In genomic region chr6:102746941-102747340, GRCh38 we compare ENCODE assay signal across 37 cellular contexts.
"Had no signal": no experiment of that assay in that cellular context is flagged by ENCODE, and none has a peak within 500 bp of the region (broad histone marks: within the 10 kb centered on the region; RNA-seq: fewer than 3 reads in every experiment).

No MANE protein-coding gene starts in this region.

- H3K36me3 ChIP-seq: ascending aorta, cardiac muscle cell had no signal

- H3K4me3 Mint-ChIP-seq: activated B cell treated with CpG ODN at 0.5 μM for 24 hours; activated CD4-positive, alpha-beta memory T cell treated with anti-CD3 and anti-CD28 coated beads for 36 hours; activated CD4-positive, alpha-beta T cell treated with anti-CD3 and anti-CD28 coated beads, Interleukin-2, amount 10 ng/mL, durations not matched to agents 24 days and 14 days; activated CD8-positive, alpha-beta T cell treated with anti-CD3 and anti-CD28 coated beads for 36 hours; activated naive CD4-positive, alpha-beta T cell treated with anti-CD3 and anti-CD28 coated beads for 36 hours; activated naive CD8-positive, alpha-beta T cell; activated naive CD8-positive, alpha-beta T cell treated with anti-CD3 and anti-CD28 coated beads, Interleukin-2, amount 10 ng/mL, durations not matched to agents 7 days and 5 days; activated naive CD8-positive, alpha-beta T cell treated with anti-CD3 and anti-CD28 coated beads, Interleukin-2, amount 50 U/mL, for 24 hours; activated T-cell treated with anti-CD3 and anti-CD28 coated beads, Interleukin-2, amount 50 U/mL, for 4 hours; activated T-cell treated with anti-CD3 and anti-CD28 coated beads, Interleukin-2, amount 50 U/mL, for 72 hours; activated T-helper 1 cell treated with anti-CD3 and anti-CD28 coated beads, Interleukin-12 subunit alpha, Interleukin-12 subunit beta, Interleukin-2, Interleukin-4 antibody, amounts not matched to agents 30 ng/mL and 10 ng/mL and 1 ng/mL, durations not matched to agents 14 hours and 24 hours and 36 hours; activated T-helper 17 cell treated with anti-CD3 and anti-CD28 coated beads, Interleukin-2, amount 50 U/mL, for 72 hours; brain; central memory CD8-positive, alpha-beta T cell; T-helper 1 cell treated with Interleukin-12 subunit alpha and Interleukin-12 subunit beta and Interleukin-4 antibody, amounts not matched to agents 30 μg/mL and 1 μg/mL, for 36 hours; T-helper 2 cell treated with Interferon-gamma antibody and Interleukin-4, amounts not matched to agents 5 μg/mL and 100 μg/mL, for 36 hours had no signal

- H3K27ac Mint-ChIP-seq: activated B cell treated with CpG ODN at 0.5 μM for 24 hours; activated CD4-positive, alpha-beta memory T cell treated with anti-CD3 and anti-CD28 coated beads for 36 hours; activated CD4-positive, alpha-beta T cell treated with anti-CD3 and anti-CD28 coated beads, Interleukin-2, amount 10 ng/mL, durations not matched to agents 24 days and 14 days; activated CD8-positive, alpha-beta T cell treated with anti-CD3 and anti-CD28 coated beads for 36 hours; activated naive CD4-positive, alpha-beta T cell treated with anti-CD3 and anti-CD28 coated beads for 36 hours; activated naive CD8-positive, alpha-beta T cell; activated naive CD8-positive, alpha-beta T cell treated with anti-CD3 and anti-CD28 coated beads, Interleukin-2, amount 10 ng/mL, durations not matched to agents 7 days and 5 days; activated naive CD8-positive, alpha-beta T cell treated with anti-CD3 and anti-CD28 coated beads, Interleukin-2, amount 50 U/mL, for 24 hours; activated T-cell treated with anti-CD3 and anti-CD28 coated beads, Interleukin-2, amount 50 U/mL, for 72 hours; activated T-helper 1 cell treated with anti-CD3 and anti-CD28 coated beads, Interleukin-12 subunit alpha, Interleukin-12 subunit beta, Interleukin-2, Interleukin-4 antibody, amounts not matched to agents 30 ng/mL and 10 ng/mL and 1 ng/mL, durations not matched to agents 14 hours and 24 hours and 36 hours; activated T-helper 17 cell treated with anti-CD3 and anti-CD28 coated beads, Interleukin-2, amount 50 U/mL, for 72 hours; brain; T-helper 1 cell treated with Interleukin-12 subunit alpha and Interleukin-12 subunit beta and Interleukin-4 antibody, amounts not matched to agents 30 μg/mL and 1 μg/mL, for 36 hours; T-helper 2 cell treated with Interferon-gamma antibody and Interleukin-4, amounts not matched to agents 5 μg/mL and 100 μg/mL, for 36 hours had no signal

- H3K36me3 Mint-ChIP-seq: activated CD4-positive, alpha-beta memory T cell treated with anti-CD3 and anti-CD28 coated beads for 36 hours; activated naive CD8-positive, alpha-beta T cell; activated naive CD8-positive, alpha-beta T cell treated with anti-CD3 and anti-CD28 coated beads, Interleukin-2, amount 10 ng/mL, durations not matched to agents 7 days and 5 days; brain had no signal

- H3K27ac ChIP-seq: ascending aorta, cardiac muscle cell, VCaP had no signal

- H3K9me3 ChIP-seq: ascending aorta had no signal

- H3K27me3 ChIP-seq: ascending aorta, cardiac muscle cell had no signal

- H3K4me1 Mint-ChIP-seq: activated B cell treated with CpG ODN at 0.5 μM for 24 hours; activated CD4-positive, alpha-beta T cell treated with anti-CD3 and anti-CD28 coated beads, Interleukin-2, amount 10 ng/mL, durations not matched to agents 24 days and 14 days; activated naive CD8-positive, alpha-beta T cell treated with anti-CD3 and anti-CD28 coated beads, Interleukin-2, amount 10 ng/mL, durations not matched to agents 7 days and 5 days; activated naive CD8-positive, alpha-beta T cell treated with anti-CD3 and anti-CD28 coated beads, Interleukin-2, amount 50 U/mL, for 24 hours; activated T-helper 17 cell treated with anti-CD3 and anti-CD28 coated beads, Interleukin-2, amount 50 U/mL, for 72 hours; central memory CD8-positive, alpha-beta T cell had no signal

- DNase-seq: activated B cell treated with CpG ODN at 0.5 μM for 24 hours; activated CD4-positive, alpha-beta memory T cell treated with anti-CD3 and anti-CD28 coated beads for 36 hours; activated CD4-positive, alpha-beta T cell treated with anti-CD3 and anti-CD28 coated beads for 4 hours; activated CD4-positive, alpha-beta T cell treated with anti-CD3 and anti-CD28 coated beads, Interleukin-2, amount 10 ng/mL, durations not matched to agents 24 days and 14 days; activated CD4-positive, alpha-beta T cell treated with anti-CD3 and anti-CD28 coated beads, Interleukin-2, amount 50 U/mL, for 1 hour; activated CD4-positive, alpha-beta T cell treated with anti-CD3 and anti-CD28 coated beads, Interleukin-2, amount 50 U/mL, for 4 hours; activated CD4-positive, CD25-positive, alpha-beta regulatory T cell treated with anti-CD3 and anti-CD28 coated beads, Interleukin-2, amount 50 U/mL, for 72 hours; activated CD8-positive, alpha-beta memory T cell treated with anti-CD3 and anti-CD28 coated beads, Interleukin-2, amount 50 U/mL, for 4 hours; activated CD8-positive, alpha-beta T cell treated with anti-CD3 and anti-CD28 coated beads for 36 hours; activated effector memory CD4-positive, alpha-beta T cell treated with anti-CD3 and anti-CD28 coated beads, Interleukin-2, amount 50 U/mL, for 16 hours; activated gamma-delta T cell treated with Interleukin-2 at 50 U/mL for 16 hours; activated naive CD4-positive, alpha-beta T cell; activated naive CD4-positive, alpha-beta T cell treated with anti-CD3 and anti-CD28 coated beads for 36 hours; activated naive CD4-positive, alpha-beta T cell treated with anti-CD3 and anti-CD28 coated beads, Interleukin-2, amount 50 U/mL, for 16 hours; activated naive CD8-positive, alpha-beta T cell treated with anti-CD3 and anti-CD28 coated beads, Interleukin-2, amount 10 ng/mL, durations not matched to agents 7 days and 5 days; activated naive CD8-positive, alpha-beta T cell treated with anti-CD3 and anti-CD28 coated beads, Interleukin-2, amount 50 U/mL, for 24 hours; activated T-cell treated with anti-CD3 and anti-CD28 coated beads for 4 hours; activated T-cell treated with anti-CD3 and anti-CD28 coated beads, Interleukin-2, amount 50 U/mL, for 1 hour; activated T-cell treated with anti-CD3 and anti-CD28 coated beads, Interleukin-2, amount 50 U/mL, for 4 hours; activated T-cell treated with anti-CD3 and anti-CD28 coated beads, Interleukin-2, amount 50 U/mL, for 72 hours; amygdala; anterior cingulate cortex; caudate nucleus; cerebellar nuclear complex; T-helper 1 cell; T-helper 2 cell; T-helper 9 cell had no signal

- H3K4me1 ChIP-seq: ascending aorta had no signal

- H3K9me3 Mint-ChIP-seq: activated CD4-positive, alpha-beta T cell treated with anti-CD3 and anti-CD28 coated beads, Interleukin-2, amount 10 ng/mL, durations not matched to agents 24 days and 14 days; activated CD8-positive, alpha-beta T cell treated with anti-CD3 and anti-CD28 coated beads for 36 hours; activated naive CD8-positive, alpha-beta T cell treated with anti-CD3 and anti-CD28 coated beads, Interleukin-2, amount 10 ng/mL, durations not matched to agents 7 days and 5 days; activated T-cell treated with anti-CD3 and anti-CD28 coated beads, Interleukin-2, amount 50 U/mL, for 72 hours; activated T-helper 1 cell treated with anti-CD3 and anti-CD28 coated beads, Interleukin-12 subunit alpha, Interleukin-12 subunit beta, Interleukin-2, Interleukin-4 antibody, amounts not matched to agents 30 ng/mL and 10 ng/mL and 1 ng/mL, durations not matched to agents 14 hours and 24 hours and 36 hours; activated T-helper 17 cell treated with anti-CD3 and anti-CD28 coated beads, Interleukin-2, amount 50 U/mL, for 72 hours had no signal

- H3K27me3 Mint-ChIP-seq: activated B cell treated with CpG ODN at 0.5 μM for 24 hours; activated CD4-positive, alpha-beta memory T cell treated with anti-CD3 and anti-CD28 coated beads for 36 hours; activated CD4-positive, alpha-beta T cell treated with anti-CD3 and anti-CD28 coated beads, Interleukin-2, amount 10 ng/mL, durations not matched to agents 24 days and 14 days; activated CD8-positive, alpha-beta T cell treated with anti-CD3 and anti-CD28 coated beads for 36 hours; activated naive CD8-positive, alpha-beta T cell; activated naive CD8-positive, alpha-beta T cell treated with anti-CD3 and anti-CD28 coated beads, Interleukin-2, amount 10 ng/mL, durations not matched to agents 7 days and 5 days; activated naive CD8-positive, alpha-beta T cell treated with anti-CD3 and anti-CD28 coated beads, Interleukin-2, amount 50 U/mL, for 24 hours; activated T-helper 17 cell treated with anti-CD3 and anti-CD28 coated beads, Interleukin-2, amount 50 U/mL, for 72 hours; central memory CD8-positive, alpha-beta T cell had no signal

- H3K4me3 ChIP-seq: ascending aorta, cardiac muscle cell had no signal
